ENCODE assay signal across 13 cellular contexts in genomic region chr2:48914477-48915077, GRCh38.
A peak's percentile ranks its signal among the peaks of the same experiment; 100 is the strongest.
DNase-seq lines count a peak whose midpoint lies in the region; ATAC-seq and FAIRE-seq lines count a peak whose summit lies in the region.
"Had no signal": no experiment of that assay in that cellular context is flagged by ENCODE, and none has a peak within 500 bp of the region (broad histone marks: within the 10 kb centered on the region; RNA-seq: fewer than 3 reads in every experiment).

No MANE protein-coding gene starts in this region.

- ATAC-seq in GM18508 (IDR thresholded peaks at IDR 0.05; ENCODE audit: insufficient read depth, unreplicated experiment): peak; percentile 82
- peak; percentile 95 for ATAC-seq in GM19467 (IDR thresholded peaks at IDR 0.05; ENCODE audit: unreplicated experiment)
- ATAC-seq in HG03025 (IDR thresholded peaks at IDR 0.05; ENCODE audit: low FRiP score, unreplicated experiment): peak; percentile 90
- no peak for ATAC-seq in natural killer cell treated with Interleukin-12 subunit alpha and Interleukin-12 subunit beta and Interleukin-15 and Interleukin-18, amount 100 ng/mL, for 72 hours
- ATAC-seq: lower lobe of right lung had no signal

- no peak for DNase-seq in RCC 7860 (ENCODE audit: low spot score)
- DNase-seq in NCI-H2029 (lab: John Stamatoyannopoulos, UW): no peak
- no peak for DNase-seq in activated CD4-positive, alpha-beta T cell treated with anti-CD3 and anti-CD28 coated beads, Interleukin-2, amount 10 ng/mL, durations not matched to agents 24 days and 14 days
- no peak for DNase-seq in activated naive CD4-positive, alpha-beta T cell treated with anti-CD3 and anti-CD28 coated beads for 36 hours
- DNase-seq in natural killer cell treated with Interleukin-12 subunit alpha and Interleukin-12 subunit beta and Interleukin-15 and Interleukin-18, amount 100 ng/mL, for 72 hours (ENCODE audit: low spot score): no peak
- DNase-seq: activated T-cell treated with anti-CD3 and anti-CD28 coated beads, Interleukin-2, amount 50 U/mL, for 1 hour; effector memory CD4-positive, alpha-beta T cell; lower lobe of right lung; SHP77 treated with DMSO at 0.1 percent for 48 hours had no signal

- peak; percentile 43 for FAIRE-seq in RCC 7860 (lab: Jason Lieb, UNC)

- no peaks in the 10 kb centered on the region for H3K4me1 Mint-ChIP-seq in activated CD4-positive, alpha-beta T cell treated with anti-CD3 and anti-CD28 coated beads, Interleukin-2, amount 10 ng/mL, durations not matched to agents 24 days and 14 days
- H3K4me1 Mint-ChIP-seq in activated naive CD4-positive, alpha-beta T cell treated with anti-CD3 and anti-CD28 coated beads for 36 hours (ENCODE audit: low read depth): no peaks in the 10 kb centered on the region
- H3K4me1 Mint-ChIP-seq in natural killer cell treated with Interleukin-12 subunit alpha and Interleukin-12 subunit beta and Interleukin-15 and Interleukin-18, amount 100 ng/mL, for 72 hours (ENCODE audit: low read depth in 2 of 2): no peaks in the 10 kb centered on the region
- H3K4me1 Mint-ChIP-seq: WTC11 had no signal

- H3K36me3 Mint-ChIP-seq in activated CD4-positive, alpha-beta T cell treated with anti-CD3 and anti-CD28 coated beads, Interleukin-2, amount 10 ng/mL, durations not matched to agents 24 days and 14 days (ENCODE audit: low read depth): no peaks in the 10 kb centered on the region
- H3K36me3 Mint-ChIP-seq in activated naive CD4-positive, alpha-beta T cell treated with anti-CD3 and anti-CD28 coated beads for 36 hours (ENCODE audit: low read depth): no peaks in the 10 kb centered on the region
- peaks cover 2% of the 10 kb centered on the region for H3K36me3 Mint-ChIP-seq in natural killer cell treated with Interleukin-12 subunit alpha and Interleukin-12 subunit beta and Interleukin-15 and Interleukin-18, amount 100 ng/mL, for 72 hours
- H3K36me3 Mint-ChIP-seq: WTC11 had no signal

- no peaks in the 10 kb centered on the region for H3K9me3 Mint-ChIP-seq in activated CD4-positive, alpha-beta T cell treated with anti-CD3 and anti-CD28 coated beads, Interleukin-2, amount 10 ng/mL, durations not matched to agents 24 days and 14 days
- H3K9me3 Mint-ChIP-seq in activated naive CD4-positive, alpha-beta T cell treated with anti-CD3 and anti-CD28 coated beads for 36 hours: no peaks in the 10 kb centered on the region
- peaks cover under 1% of the 10 kb centered on the region for H3K9me3 Mint-ChIP-seq in natural killer cell treated with Interleukin-12 subunit alpha and Interleukin-12 subunit beta and Interleukin-15 and Interleukin-18, amount 100 ng/mL, for 72 hours

- H3K4me3 Mint-ChIP-seq in activated CD4-positive, alpha-beta T cell treated with anti-CD3 and anti-CD28 coated beads, Interleukin-2, amount 10 ng/mL, durations not matched to agents 24 days and 14 days: no peak overlapping the region
- H3K4me3 Mint-ChIP-seq in activated naive CD4-positive, alpha-beta T cell treated with anti-CD3 and anti-CD28 coated beads for 36 hours: no peak overlapping the region
- H3K4me3 Mint-ChIP-seq in natural killer cell treated with Interleukin-12 subunit alpha and Interleukin-12 subunit beta and Interleukin-15 and Interleukin-18, amount 100 ng/mL, for 72 hours: no peak overlapping the region
- H3K4me3 Mint-ChIP-seq: WTC11 had no signal

- H3K27ac Mint-ChIP-seq in activated CD4-positive, alpha-beta T cell treated with anti-CD3 and anti-CD28 coated beads, Interleukin-2, amount 10 ng/mL, durations not matched to agents 24 days and 14 days: no peak overlapping the region
- H3K27ac Mint-ChIP-seq in activated naive CD4-positive, alpha-beta T cell treated with anti-CD3 and anti-CD28 coated beads for 36 hours: no peak overlapping the region
- H3K27ac Mint-ChIP-seq in natural killer cell treated with Interleukin-12 subunit alpha and Interleukin-12 subunit beta and Interleukin-15 and Interleukin-18, amount 100 ng/mL, for 72 hours: no peak overlapping the region
- H3K27ac Mint-ChIP-seq: WTC11 had no signal

- no peaks in the 10 kb centered on the region for H3K27me3 Mint-ChIP-seq in activated CD4-positive, alpha-beta T cell treated with anti-CD3 and anti-CD28 coated beads, Interleukin-2, amount 10 ng/mL, durations not matched to agents 24 days and 14 days
- no peaks in the 10 kb centered on the region for H3K27me3 Mint-ChIP-seq in activated naive CD4-positive, alpha-beta T cell treated with anti-CD3 and anti-CD28 coated beads for 36 hours (ENCODE audit: low read depth)
- peaks cover 0 to 2% of the 10 kb centered on the region in 2 donors for H3K27me3 Mint-ChIP-seq in natural killer cell treated with Interleukin-12 subunit alpha and Interleukin-12 subunit beta and Interleukin-15 and Interleukin-18, amount 100 ng/mL, for 72 hours

- CTCF ChIA-PET in activated naive CD4-positive, alpha-beta T cell treated with anti-CD3 and anti-CD28 coated beads for 36 hours (lab: Charles Lee): no interaction called here

- intact Hi-C loops in activated CD4-positive, alpha-beta T cell treated with anti-CD3 and anti-CD28 coated beads, Interleukin-2, amount 10 ng/mL, durations not matched to agents 24 days and 14 days (cut with micrococcal nuclease): no loop called here
- intact Hi-C loops in activated naive CD4-positive, alpha-beta T cell treated with anti-CD3 and anti-CD28 coated beads for 36 hours (cut with micrococcal nuclease): no loop called here

Comparison
In these comparisons a context has a peak if more than half of its experiments do, and no peak if none do; other contexts are left out.
1. ATAC-seq: peak in GM18508 (single experiment), GM19467 (single experiment) and HG03025 (single experiment); none in natural killer cell treated with Interleukin-12 subunit alpha and Interleukin-12 subunit beta and Interleukin-15 and Interleukin-18, amount 100 ng/mL, for 72 hours (0 of 2).